24 cellular contexts compared by ENCODE assay signal in genomic region chr11:88117281-88117858, GRCh38. TPM values are rescaled to one million over a fixed set of nuclear protein-coding genes. Genes with fewer than 3 reads are reported as not detected.
DNase-seq lines count a peak whose midpoint lies in the region; ATAC-seq and TF ChIP-seq lines count a peak whose summit lies in the region.
"Had no signal": no experiment of that assay in that cellular context is flagged by ENCODE, and none has a peak within 500 bp of the region (broad histone marks: within the 10 kb centered on the region; RNA-seq: fewer than 3 reads in every experiment).

No MANE protein-coding gene starts in this region.

- intact Hi-C loops in adrenal gland (cut with DNase I): no loop called here

- WGBS in adrenal gland, 4 donors: 94 to 100% (median 96%) methylated on average over 1 of the region's 1 CpG

- no peak overlapping the region for H3K4me3 ChIP-seq in adrenal gland
- H3K4me3 ChIP-seq: sigmoid colon had no signal

- no peaks in the 10 kb centered on the region for H3K9me3 Mint-ChIP-seq in T-cell
- H3K9me3 Mint-ChIP-seq: naive thymus-derived CD8-positive, alpha-beta T cell; T-helper 1 cell treated with Interleukin-12 subunit alpha and Interleukin-12 subunit beta and Interleukin-4 antibody, amounts not matched to agents 30 μg/mL and 1 μg/mL, for 36 hours had no signal

- H3K36me3 Mint-ChIP-seq in T-cell: no peaks in the 10 kb centered on the region
- H3K36me3 Mint-ChIP-seq: naive thymus-derived CD8-positive, alpha-beta T cell had no signal

- ATAC-seq in GM19043 (IDR thresholded peaks at IDR 0.05; ENCODE audit: low read depth, unreplicated experiment): peak; percentile 57
- peak; percentile 79 for ATAC-seq in HG02678 (IDR thresholded peaks at IDR 0.05; ENCODE audit: unreplicated experiment)
- peak; percentile 62 for ATAC-seq in HG03432 (IDR thresholded peaks at IDR 0.05; ENCODE audit: unreplicated experiment)
- ATAC-seq in T-cell (replicated peaks in 1 of 4): no peak
- ATAC-seq: esophagus mucosa; naive thymus-derived CD8-positive, alpha-beta T cell had no signal

- no peaks in the 10 kb centered on the region for H3K27me3 ChIP-seq in adrenal gland
- H3K27me3 ChIP-seq: sigmoid colon had no signal

- H3K4me1 Mint-ChIP-seq in T-cell: no peaks in the 10 kb centered on the region
- H3K4me1 Mint-ChIP-seq: naive thymus-derived CD8-positive, alpha-beta T cell had no signal

- H3K4me3 Mint-ChIP-seq in T-cell: no peak overlapping the region
- H3K4me3 Mint-ChIP-seq: naive thymus-derived CD8-positive, alpha-beta T cell; T-helper 1 cell treated with Interleukin-12 subunit alpha and Interleukin-12 subunit beta and Interleukin-4 antibody, amounts not matched to agents 30 μg/mL and 1 μg/mL, for 36 hours had no signal

- no peak overlapping the region for H3K27ac ChIP-seq in adrenal gland
- H3K27ac ChIP-seq: parathyroid adenoma, sigmoid colon, WERI-Rb-1 had no signal

- no peak for TF ChIP-seq POLR2A in adrenal gland (IDR thresholded peaks at IDR 0.05)

- no peaks in the 10 kb centered on the region for H3K9me3 ChIP-seq in adrenal gland (replicated peaks in 1 of 3)
- H3K9me3 ChIP-seq: sigmoid colon had no signal

- CTCF ChIA-PET in T-cell (lab: Charles Lee): no interaction called here

- no peak overlapping the region for H3K27ac Mint-ChIP-seq in T-cell
- H3K27ac Mint-ChIP-seq: naive thymus-derived CD8-positive, alpha-beta T cell; T-helper 1 cell treated with Interleukin-12 subunit alpha and Interleukin-12 subunit beta and Interleukin-4 antibody, amounts not matched to agents 30 μg/mL and 1 μg/mL, for 36 hours had no signal

- POLR2A ChIA-PET in T-cell (lab: Charles Lee): interaction anchor here in 1 of 2 donors (0.6 kb wide), 1 partner anchor 35 kb away, joined by 4 read pairs; no protein-coding TSS in a partner anchor

- no peaks in the 10 kb centered on the region for H3K36me3 ChIP-seq in adrenal gland (replicated peaks in 1 of 2)
- H3K36me3 ChIP-seq: sigmoid colon, WERI-Rb-1 had no signal

- H3K27me3 Mint-ChIP-seq in T-cell: no peaks in the 10 kb centered on the region
- H3K27me3 Mint-ChIP-seq: naive thymus-derived CD8-positive, alpha-beta T cell had no signal

- no peak for TF ChIP-seq CTCF in adrenal gland (IDR thresholded peaks at IDR 0.05)

- no peak for DNase-seq in adrenal gland
- no peak for DNase-seq in HK-2 (ENCODE audit: unreplicated experiment)
- DNase-seq in AG08396 (ENCODE audit: low spot score): no peak
- DNase-seq in T-cell: no peak
- DNase-seq: activated CD4-positive, alpha-beta T cell treated with anti-CD3 and anti-CD28 coated beads, Interleukin-2, amount 50 U/mL, for 4 hours; amniotic stem cell; caudate nucleus; DND-41; effector CD4-positive, alpha-beta T cell; IMR-90; mesendoderm; naive thymus-derived CD8-positive, alpha-beta T cell; NCI-H1417 treated with DMSO at 0.1 percent for 48 hours; NCI-H526 treated with DMSO at 0.1 percent for 48 hours; SHP77 treated with DMSO at 0.1 percent for 48 hours; sigmoid colon; stimulated activated naive CD4-positive, alpha-beta T cell; WERI-Rb-1 had no signal

- no peaks in the 10 kb centered on the region for H3K4me1 ChIP-seq in adrenal gland (replicated peaks in 1 of 2)
- H3K4me1 ChIP-seq: parathyroid adenoma, sigmoid colon had no signal

RNA-seq across cellular contexts. Expression of gene RAB38, which starts 57.9 kb away (rescaled TPM):
- total RNA-seq in adrenal gland: 10 to 100 TPM; 18.3 to 50.1 (median 27.9) TPM
- polyA plus RNA-seq in adrenal gland: 10 to 100 TPM in 2 of 3 donors, 1 to 10 TPM in 1; 7.9 to 63.8 (median 12.7) TPM
- under 1 TPM; 0.20 to 0.98 (median 0.57) TPM for total RNA-seq in T-cell

Comparison
In these comparisons a context has a peak if more than half of its experiments do, and no peak if none do; other contexts are left out.
1. ATAC-seq: peak in GM19043 (single experiment), HG02678 (single experiment) and HG03432 (single experiment); none in T-cell (0 of 4).
2. RNA of gene RAB38, which starts 57.9 kb away (total RNA-seq): 18.3 to 50.1 TPM in adrenal gland; 0.20 to 0.98 TPM in T-cell; every median in the first group is over 4 times any median in the second.